1 cellular context compared by ENCODE assay signal in genomic region chr16:704552-705380, GRCh38.
TF ChIP-seq lines count a peak whose summit lies in the region.

No MANE protein-coding gene starts in this region.

TF ChIP-seq in HepG2, 621 proteins besides CTCF, POLR2A, EP300 and RAD21:
- TF ChIP-seq NR3C1 (CRISPR knock-in tag; IDR thresholded peaks at IDR 0.05) = no peak
- TF ChIP-seq ZNF253 (CRISPR knock-in tag; IDR thresholded peaks at IDR 0.05; ENCODE audit: borderline replicate concordance) = no peak
- no peak for TF ChIP-seq KIAA2018 (CRISPR knock-in tag; IDR thresholded peaks at IDR 0.05; ENCODE audit: borderline replicate concordance)
- peak; percentile 78 for TF ChIP-seq EZH2 (conservative IDR thresholded peaks at IDR 0.05; ENCODE audit: low read depth, low read length)
- no peak for TF ChIP-seq ZNF33B (CRISPR knock-in tag; IDR thresholded peaks at IDR 0.05)
- no peak for TF ChIP-seq ZFP36L2 (CRISPR knock-in tag; IDR thresholded peaks at IDR 0.05)
- TF ChIP-seq, protein P1, sequence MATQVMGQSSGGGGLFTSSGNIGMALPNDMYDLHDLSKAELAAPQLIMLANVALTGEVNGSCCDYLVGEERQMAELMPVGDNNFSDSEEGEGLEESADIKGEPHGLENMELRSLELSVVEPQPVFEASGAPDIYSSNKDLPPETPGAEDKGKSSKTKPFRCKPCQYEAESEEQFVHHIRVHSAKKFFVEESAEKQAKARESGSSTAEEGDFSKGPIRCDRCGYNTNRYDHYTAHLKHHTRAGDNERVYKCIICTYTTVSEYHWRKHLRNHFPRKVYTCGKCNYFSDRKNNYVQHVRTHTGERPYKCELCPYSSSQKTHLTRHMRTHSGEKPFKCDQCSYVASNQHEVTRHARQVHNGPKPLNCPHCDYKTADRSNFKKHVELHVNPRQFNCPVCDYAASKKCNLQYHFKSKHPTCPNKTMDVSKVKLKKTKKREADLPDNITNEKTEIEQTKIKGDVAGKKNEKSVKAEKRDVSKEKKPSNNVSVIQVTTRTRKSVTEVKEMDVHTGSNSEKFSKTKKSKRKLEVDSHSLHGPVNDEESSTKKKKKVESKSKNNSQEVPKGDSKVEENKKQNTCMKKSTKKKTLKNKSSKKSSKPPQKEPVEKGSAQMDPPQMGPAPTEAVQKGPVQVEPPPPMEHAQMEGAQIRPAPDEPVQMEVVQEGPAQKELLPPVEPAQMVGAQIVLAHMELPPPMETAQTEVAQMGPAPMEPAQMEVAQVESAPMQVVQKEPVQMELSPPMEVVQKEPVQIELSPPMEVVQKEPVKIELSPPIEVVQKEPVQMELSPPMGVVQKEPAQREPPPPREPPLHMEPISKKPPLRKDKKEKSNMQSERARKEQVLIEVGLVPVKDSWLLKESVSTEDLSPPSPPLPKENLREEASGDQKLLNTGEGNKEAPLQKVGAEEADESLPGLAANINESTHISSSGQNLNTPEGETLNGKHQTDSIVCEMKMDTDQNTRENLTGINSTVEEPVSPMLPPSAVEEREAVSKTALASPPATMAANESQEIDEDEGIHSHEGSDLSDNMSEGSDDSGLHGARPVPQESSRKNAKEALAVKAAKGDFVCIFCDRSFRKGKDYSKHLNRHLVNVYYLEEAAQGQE (IDR thresholded peaks at IDR 0.05; ENCODE audit: borderline replicate concordance in 1 of 2, low read depth in 1 of 2, low read length in 2 of 2) = peak; percentile 36 to 85
- no peak for TF ChIP-seq PHF5A (CRISPR knock-in tag; IDR thresholded peaks at IDR 0.05; ENCODE audit: low read depth, unreplicated experiment)
